Comparison of ENCODE assay signal across 13 cellular contexts in the genomic region with DNA sequence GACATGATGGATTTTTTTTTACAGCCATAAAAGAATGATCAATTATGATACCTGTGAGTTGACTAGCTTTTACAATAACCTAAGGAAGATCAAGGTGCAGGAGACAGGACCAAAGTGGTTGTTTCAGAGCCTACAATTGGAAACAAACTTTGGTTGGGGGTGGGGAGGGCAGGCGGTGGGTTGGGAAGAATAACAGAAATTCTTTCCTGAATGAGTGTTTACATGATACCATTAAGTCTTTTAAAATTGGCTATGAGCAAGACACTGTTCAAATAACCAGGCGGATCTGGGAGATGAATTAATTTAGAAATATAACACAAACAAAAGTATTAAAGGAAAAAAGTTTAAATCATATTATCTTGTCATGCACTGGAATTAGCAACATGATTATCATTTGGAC.
"Had no signal": no experiment of that assay in that cellular context is flagged by ENCODE, and none has a peak within 500 bp of the region (broad histone marks: within the 10 kb centered on the region; RNA-seq: fewer than 3 reads in every experiment).

No MANE protein-coding gene starts in this region.

- H3K27ac ChIP-seq: transverse colon had no signal

- H3K9me3 ChIP-seq: transverse colon had no signal

- ATAC-seq: activated CD4-positive, CD25-positive, alpha-beta regulatory T cell treated with anti-CD3 and anti-CD28 coated beads, Interleukin-2, amount 50 U/mL, for 24 hours; activated CD8-positive, alpha-beta memory T cell treated with anti-CD3 and anti-CD28 coated beads, Interleukin-2, amount 10 ng/mL, durations not matched to agents 7 days and 5 days; naive thymus-derived CD4-positive, alpha-beta T cell had no signal

- H3K9me3 Mint-ChIP-seq: activated naive CD8-positive, alpha-beta T cell treated with anti-CD3 and anti-CD28 coated beads for 36 hours; mesothelial cell of epicardium; naive thymus-derived CD4-positive, alpha-beta T cell had no signal

- H3K27ac Mint-ChIP-seq: activated CD8-positive, alpha-beta memory T cell treated with anti-CD3 and anti-CD28 coated beads, Interleukin-2, amount 10 ng/mL, durations not matched to agents 7 days and 5 days; activated naive CD8-positive, alpha-beta T cell treated with anti-CD3 and anti-CD28 coated beads for 36 hours had no signal

- H3K27me3 Mint-ChIP-seq: activated CD8-positive, alpha-beta memory T cell treated with anti-CD3 and anti-CD28 coated beads, Interleukin-2, amount 10 ng/mL, durations not matched to agents 7 days and 5 days; activated naive CD8-positive, alpha-beta T cell treated with anti-CD3 and anti-CD28 coated beads for 36 hours; naive thymus-derived CD4-positive, alpha-beta T cell had no signal

- H3K27me3 ChIP-seq: transverse colon had no signal

- H3K4me3 ChIP-seq: transverse colon had no signal

- H3K4me3 Mint-ChIP-seq: activated CD8-positive, alpha-beta memory T cell treated with anti-CD3 and anti-CD28 coated beads, Interleukin-2, amount 10 ng/mL, durations not matched to agents 7 days and 5 days; activated naive CD8-positive, alpha-beta T cell treated with anti-CD3 and anti-CD28 coated beads for 36 hours; mesothelial cell of epicardium; naive thymus-derived CD4-positive, alpha-beta T cell had no signal

- DNase-seq: activated CD4-positive, alpha-beta T cell treated with anti-CD3 and anti-CD28 coated beads, Interleukin-2, amount 50 U/mL, for 48 hours; activated CD8-positive, alpha-beta memory T cell treated with anti-CD3 and anti-CD28 coated beads, Interleukin-2, amount 10 ng/mL, durations not matched to agents 7 days and 5 days; activated gamma-delta T cell; activated naive CD8-positive, alpha-beta T cell treated with anti-CD3 and anti-CD28 coated beads for 36 hours; activated T-cell treated with anti-CD3 and anti-CD28 coated beads, Interleukin-2, amount 50 U/mL, for 48 hours; kidney; naive thymus-derived CD4-positive, alpha-beta T cell; stimulated activated CD4-positive, alpha-beta T cell treated with anti-CD3 and anti-CD28 coated beads, Interleukin-2, amount 100 ng/mL, for 24 hours; stimulated activated naive CD4-positive, alpha-beta T cell; substantia nigra; transverse colon had no signal
